In the genomic region with DNA sequence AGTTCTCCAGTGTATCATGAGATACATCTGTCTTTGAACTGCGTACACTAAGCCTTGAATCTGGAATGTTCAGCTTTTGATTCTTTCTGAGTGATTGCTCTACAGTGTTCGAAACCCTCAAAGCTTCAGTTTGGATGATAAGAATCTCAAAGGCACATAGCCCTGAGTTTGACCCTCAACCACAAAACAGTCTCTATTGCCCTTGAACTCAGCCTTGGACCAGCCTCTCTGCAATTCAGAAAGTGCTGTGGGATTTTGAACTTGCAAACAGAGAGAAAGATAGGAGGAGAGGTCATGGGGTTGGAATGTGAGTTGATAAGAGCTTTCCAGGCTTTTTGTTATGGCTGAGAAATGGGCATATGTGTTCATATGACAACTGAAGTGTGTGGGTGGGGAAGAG, we compare ENCODE assay signal across 18 cellular contexts.
DNase-seq lines count a peak whose midpoint lies in the region; ATAC-seq, FAIRE-seq and TF ChIP-seq lines count a peak whose summit lies in the region.
"Had no signal": no experiment of that assay in that cellular context is flagged by ENCODE, and none has a peak within 500 bp of the region (broad histone marks: within the 10 kb centered on the region; RNA-seq: fewer than 3 reads in every experiment).

No MANE protein-coding gene starts in this region.

- H3K4me3 Mint-ChIP-seq in GM23338 (no peak overlapping the region), HFFc6 (no peak overlapping the region)
- no peak overlapping the region for H3K4me3 Mint-ChIP-seq in stimulated activated effector memory CD8-positive, alpha-beta T cell treated with anti-CD3 and anti-CD28 coated beads, Interleukin-12 subunit alpha, Interleukin-12 subunit beta, amount 100 ng/mL, for 72 hours
- no peak overlapping the region for H3K4me3 Mint-ChIP-seq in activated naive CD8-positive, alpha-beta T cell treated with anti-CD3 and anti-CD28 coated beads for 36 hours
- H3K4me3 Mint-ChIP-seq: CD4-positive, CD25-positive, alpha-beta regulatory T cell had no signal

- H3K4me2 ChIP-seq in GM23338 = no peak overlapping the region
- no peak overlapping the region for H3K4me2 ChIP-seq in OCI-LY1 (ENCODE audit: low read length)

- H4K20me1 ChIP-seq in GM23338 (replicated peaks; ENCODE audit: insufficient read depth) (no peaks in the 10 kb centered on the region), OCI-LY1 (ENCODE audit: insufficient read depth, low read length) (no peaks in the 10 kb centered on the region)

- DNase-seq in GM23338 (ENCODE audit: low spot score) (no peak), bronchial epithelial cell (ENCODE audit: low read depth) (no peak), HFFc6 (no peak)
- no peak for DNase-seq in stimulated activated effector memory CD8-positive, alpha-beta T cell treated with anti-CD3 and anti-CD28 coated beads, Interleukin-12 subunit alpha, Interleukin-12 subunit beta, amount 100 ng/mL, for 72 hours (ENCODE audit: low spot score in 2 of 2)
- DNase-seq in activated naive CD8-positive, alpha-beta T cell treated with anti-CD3 and anti-CD28 coated beads for 36 hours = no peak
- DNase-seq: AML-193; Calu3; CD4-positive, CD25-positive, alpha-beta regulatory T cell; DMS53; HCEC 1CT; MG63; NCI-H1105; NCI-H1694; NCI-H2107; NCI-H2227 treated with DMSO at 0.1 percent for 48 hours had no signal

- FAIRE-seq in bronchial epithelial cell (lab: Jason Lieb, UNC) = peak; percentile 70

- H3K9me2 ChIP-seq in GM23338 (ENCODE audit: insufficient read depth) (no peaks in the 10 kb centered on the region; the same call in 1 of the 2 replicates), OCI-LY1 (ENCODE audit: low read depth, low read length) (no peaks in the 10 kb centered on the region)

- no peak overlapping the region for H2AFZ ChIP-seq in GM23338
- peak overlapping the region; percentile 32; the same call in 1 of the 2 replicates for H2AFZ ChIP-seq in OCI-LY1 (ENCODE audit: low read length)

- no peaks in the 10 kb centered on the region for H3K36me3 ChIP-seq in GM23338 (ENCODE audit: insufficient read depth)
- no peaks in the 10 kb centered on the region for H3K36me3 ChIP-seq in OCI-LY1 (ENCODE audit: insufficient read depth, low read length)
- no peaks in the 10 kb centered on the region for H3K36me3 ChIP-seq in bronchial epithelial cell (ENCODE audit: control insufficient read depth, insufficient read depth, low read length)
- H3K36me3 ChIP-seq: MG63, SJSA1 had no signal

- H3K4me1 Mint-ChIP-seq in GM23338 (peaks cover 34% of the 10 kb centered on the region), HFFc6 (ENCODE audit: low read depth) (peaks cover 11% of the 10 kb centered on the region)
- H3K4me1 Mint-ChIP-seq in stimulated activated effector memory CD8-positive, alpha-beta T cell treated with anti-CD3 and anti-CD28 coated beads, Interleukin-12 subunit alpha, Interleukin-12 subunit beta, amount 100 ng/mL, for 72 hours = no peaks in the 10 kb centered on the region
- H3K4me1 Mint-ChIP-seq in activated naive CD8-positive, alpha-beta T cell treated with anti-CD3 and anti-CD28 coated beads for 36 hours = peaks cover 3% of the 10 kb centered on the region
- H3K4me1 Mint-ChIP-seq: CD4-positive, CD25-positive, alpha-beta regulatory T cell had no signal

- peak overlapping the region; percentile 35; the same call in 1 of the 2 replicates for H3K9ac ChIP-seq in OCI-LY1 (ENCODE audit: low read length)

- no peak for ATAC-seq in GM23338
- peak; percentile 45 for ATAC-seq in stimulated activated effector memory CD8-positive, alpha-beta T cell treated with anti-CD3 and anti-CD28 coated beads, Interleukin-12 subunit alpha, Interleukin-12 subunit beta, amount 100 ng/mL, for 72 hours
- ATAC-seq in GM19455 (IDR thresholded peaks at IDR 0.05; ENCODE audit: unreplicated experiment) = no peak

- H3K9me3 Mint-ChIP-seq in GM23338 (no peaks in the 10 kb centered on the region), HFFc6 (no peaks in the 10 kb centered on the region)
- H3K9me3 Mint-ChIP-seq in stimulated activated effector memory CD8-positive, alpha-beta T cell treated with anti-CD3 and anti-CD28 coated beads, Interleukin-12 subunit alpha, Interleukin-12 subunit beta, amount 100 ng/mL, for 72 hours = no peaks in the 10 kb centered on the region
- no peaks in the 10 kb centered on the region for H3K9me3 Mint-ChIP-seq in activated naive CD8-positive, alpha-beta T cell treated with anti-CD3 and anti-CD28 coated beads for 36 hours
- H3K9me3 Mint-ChIP-seq: CD4-positive, CD25-positive, alpha-beta regulatory T cell had no signal

- H3K27ac Mint-ChIP-seq in GM23338 = peak overlapping the region; percentile 9; the same call in 1 of the 2 replicates
- no peak overlapping the region for H3K27ac Mint-ChIP-seq in stimulated activated effector memory CD8-positive, alpha-beta T cell treated with anti-CD3 and anti-CD28 coated beads, Interleukin-12 subunit alpha, Interleukin-12 subunit beta, amount 100 ng/mL, for 72 hours
- no peak overlapping the region for H3K27ac Mint-ChIP-seq in HFFc6
- H3K27ac Mint-ChIP-seq in activated naive CD8-positive, alpha-beta T cell treated with anti-CD3 and anti-CD28 coated beads for 36 hours = no peak overlapping the region
- H3K27ac Mint-ChIP-seq: CD4-positive, CD25-positive, alpha-beta regulatory T cell had no signal

- H3K27me3 Mint-ChIP-seq in GM23338 (ENCODE audit: insufficient read depth, low read depth, poor library complexity) (no peaks in the 10 kb centered on the region), HFFc6 (ENCODE audit: insufficient read depth) (peaks cover 4% of the 10 kb centered on the region)
- peaks cover 5% of the 10 kb centered on the region for H3K27me3 Mint-ChIP-seq in activated naive CD8-positive, alpha-beta T cell treated with anti-CD3 and anti-CD28 coated beads for 36 hours

- H3K4me1 ChIP-seq in GM23338 (ENCODE audit: insufficient read depth) = peaks cover 20% of the 10 kb centered on the region
- peaks cover 68% of the 10 kb centered on the region for H3K4me1 ChIP-seq in OCI-LY1 (ENCODE audit: insufficient read depth, low read length, severe bottlenecking)
- H3K4me1 ChIP-seq: SJSA1 had no signal

- H3K36me3 Mint-ChIP-seq in GM23338 (ENCODE audit: low read depth) (no peaks in the 10 kb centered on the region), HFFc6 (ENCODE audit: low read depth) (no peaks in the 10 kb centered on the region)
- H3K36me3 Mint-ChIP-seq in stimulated activated effector memory CD8-positive, alpha-beta T cell treated with anti-CD3 and anti-CD28 coated beads, Interleukin-12 subunit alpha, Interleukin-12 subunit beta, amount 100 ng/mL, for 72 hours = no peaks in the 10 kb centered on the region
- no peaks in the 10 kb centered on the region for H3K36me3 Mint-ChIP-seq in activated naive CD8-positive, alpha-beta T cell treated with anti-CD3 and anti-CD28 coated beads for 36 hours
- H3K36me3 Mint-ChIP-seq: CD4-positive, CD25-positive, alpha-beta regulatory T cell had no signal

- no peaks in the 10 kb centered on the region for H3K9me3 ChIP-seq in OCI-LY1 (ENCODE audit: low read length)
- H3K9me3 ChIP-seq: MG63, SJSA1 had no signal

- no peaks in the 10 kb centered on the region for H3K79me2 ChIP-seq in GM23338 (replicated peaks; ENCODE audit: insufficient read depth)
- no peaks in the 10 kb centered on the region for H3K79me2 ChIP-seq in OCI-LY1 (ENCODE audit: insufficient read depth, low read length)

- H3K27ac ChIP-seq in GM23338 (ENCODE audit: low read depth) (no peak overlapping the region), OCI-LY1 (ENCODE audit: low read depth, low read length, poor library complexity, severe bottlenecking) (peak overlapping the region; percentile 93)
- H3K27ac ChIP-seq: SJSA1 had no signal

- no peak for TF ChIP-seq CTCF in GM23338 (conservative IDR thresholded peaks at IDR 0.05; ENCODE audit: low read depth in 2 of 2)
- no peak for TF ChIP-seq CTCF in OCI-LY1 (IDR thresholded peaks at IDR 0.05; ENCODE audit: low read length)
- no peak for TF ChIP-seq CTCF in bronchial epithelial cell (IDR thresholded peaks at IDR 0.05; ENCODE audit: insufficient read depth, low read length, severe bottlenecking)
- TF ChIP-seq CTCF in HFFc6 (IDR thresholded peaks at IDR 0.05) = no peak

- H3K4me3 ChIP-seq in GM23338 (no peak overlapping the region), OCI-LY1 (ENCODE audit: low read depth, low read length, poor library complexity, severe bottlenecking) (no peak overlapping the region), bronchial epithelial cell (ENCODE audit: low read depth, low read length) (no peak overlapping the region)
- H3K4me3 ChIP-seq: MG63, SJSA1 had no signal

- H3K27me3 ChIP-seq in GM23338 (ENCODE audit: insufficient read depth) (no peaks in the 10 kb centered on the region), OCI-LY1 (ENCODE audit: insufficient read depth, low read length) (no peaks in the 10 kb centered on the region), bronchial epithelial cell (ENCODE audit: control insufficient read depth, insufficient read depth, low read length) (no peaks in the 10 kb centered on the region)
- H3K27me3 ChIP-seq: MG63, SJSA1 had no signal

- no peaks in the 10 kb centered on the region for H3F3A ChIP-seq in GM23338 (replicated peaks; ENCODE audit: low read depth)
- peaks cover 4% of the 10 kb centered on the region; the same call in 1 of the 2 replicates for H3F3A ChIP-seq in OCI-LY1 (ENCODE audit: insufficient read depth, low read length)

TF ChIP-seq in GM23338, 12 proteins besides CTCF, POLR2A, EP300 and RAD21:
- no peak for TF ChIP-seq NANOG (IDR thresholded peaks at IDR 0.05; ENCODE audit: borderline replicate concordance)
- TF ChIP-seq, protein P1, sequence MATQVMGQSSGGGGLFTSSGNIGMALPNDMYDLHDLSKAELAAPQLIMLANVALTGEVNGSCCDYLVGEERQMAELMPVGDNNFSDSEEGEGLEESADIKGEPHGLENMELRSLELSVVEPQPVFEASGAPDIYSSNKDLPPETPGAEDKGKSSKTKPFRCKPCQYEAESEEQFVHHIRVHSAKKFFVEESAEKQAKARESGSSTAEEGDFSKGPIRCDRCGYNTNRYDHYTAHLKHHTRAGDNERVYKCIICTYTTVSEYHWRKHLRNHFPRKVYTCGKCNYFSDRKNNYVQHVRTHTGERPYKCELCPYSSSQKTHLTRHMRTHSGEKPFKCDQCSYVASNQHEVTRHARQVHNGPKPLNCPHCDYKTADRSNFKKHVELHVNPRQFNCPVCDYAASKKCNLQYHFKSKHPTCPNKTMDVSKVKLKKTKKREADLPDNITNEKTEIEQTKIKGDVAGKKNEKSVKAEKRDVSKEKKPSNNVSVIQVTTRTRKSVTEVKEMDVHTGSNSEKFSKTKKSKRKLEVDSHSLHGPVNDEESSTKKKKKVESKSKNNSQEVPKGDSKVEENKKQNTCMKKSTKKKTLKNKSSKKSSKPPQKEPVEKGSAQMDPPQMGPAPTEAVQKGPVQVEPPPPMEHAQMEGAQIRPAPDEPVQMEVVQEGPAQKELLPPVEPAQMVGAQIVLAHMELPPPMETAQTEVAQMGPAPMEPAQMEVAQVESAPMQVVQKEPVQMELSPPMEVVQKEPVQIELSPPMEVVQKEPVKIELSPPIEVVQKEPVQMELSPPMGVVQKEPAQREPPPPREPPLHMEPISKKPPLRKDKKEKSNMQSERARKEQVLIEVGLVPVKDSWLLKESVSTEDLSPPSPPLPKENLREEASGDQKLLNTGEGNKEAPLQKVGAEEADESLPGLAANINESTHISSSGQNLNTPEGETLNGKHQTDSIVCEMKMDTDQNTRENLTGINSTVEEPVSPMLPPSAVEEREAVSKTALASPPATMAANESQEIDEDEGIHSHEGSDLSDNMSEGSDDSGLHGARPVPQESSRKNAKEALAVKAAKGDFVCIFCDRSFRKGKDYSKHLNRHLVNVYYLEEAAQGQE (IDR thresholded peaks at IDR 0.05; ENCODE audit: unreplicated experiment) = no peak
